In the genomic region with DNA sequence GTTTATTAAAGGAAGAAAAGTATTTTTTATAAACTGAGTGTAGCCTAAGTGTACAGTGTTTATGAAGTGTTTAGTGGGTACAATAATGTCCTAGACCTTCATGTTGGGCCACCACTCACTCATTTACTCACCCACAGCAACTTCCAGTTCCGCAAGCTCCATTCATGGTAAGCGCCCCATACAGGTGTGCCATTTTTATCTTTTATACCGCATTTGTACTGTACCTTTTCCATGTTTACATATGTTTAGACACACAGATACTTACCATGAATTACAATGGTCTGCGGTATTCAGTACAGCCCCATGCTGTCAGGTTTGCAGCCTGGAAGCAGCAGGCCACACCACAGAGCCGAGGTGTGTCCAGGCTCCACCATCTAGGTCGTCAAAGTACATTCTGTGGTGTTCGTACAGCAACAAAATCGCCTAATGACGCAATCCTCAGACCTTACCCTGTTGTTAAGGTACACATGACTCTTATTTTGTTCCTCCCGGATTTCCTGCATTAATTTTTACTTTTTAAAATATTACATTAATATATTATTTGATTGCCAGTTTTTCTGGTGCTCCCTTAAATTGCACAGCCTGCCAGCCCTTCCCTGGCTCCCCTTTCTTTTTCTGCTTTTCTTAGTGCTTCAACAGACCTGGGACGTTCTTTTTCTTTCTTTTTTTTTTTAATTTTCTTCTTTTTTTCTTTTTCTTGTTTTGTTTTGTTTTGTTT, we compare ENCODE assay signal across 6 cellular contexts. TPM values are rescaled to one million over a fixed set of nuclear protein-coding genes. Genes with fewer than 3 reads are reported as not detected.
DNase-seq lines count a peak whose midpoint lies in the region; ATAC-seq, FAIRE-seq and TF ChIP-seq lines count a peak whose summit lies in the region.

No MANE protein-coding gene starts in this region.

- no peaks in the 10 kb centered on the region for H3K9me3 Mint-ChIP-seq in astrocyte (ENCODE audit: unreplicated experiment)

- H3K79me2 ChIP-seq in Karpas-422 (ENCODE audit: low read length) (peaks cover 45% of the 10 kb centered on the region), astrocyte (ENCODE audit: insufficient read depth, low read length) (peaks cover 33% of the 10 kb centered on the region)

- peaks cover under 1% of the 10 kb centered on the region for H3K36me3 Mint-ChIP-seq in astrocyte (ENCODE audit: low read depth, unreplicated experiment)

- H3K9me3 ChIP-seq in Karpas-422 (ENCODE audit: low read length) = no peaks in the 10 kb centered on the region
- H3K9me3 ChIP-seq in astrocyte (ENCODE audit: insufficient read depth, low read depth, low read length) = no peaks in the 10 kb centered on the region
- no peaks in the 10 kb centered on the region for H3K9me3 ChIP-seq in muscle layer of duodenum (ENCODE audit: control insufficient read depth in 1 of 2, low read length in 2 of 2)

- ATAC-seq in HG03565 (IDR thresholded peaks at IDR 0.05; ENCODE audit: unreplicated experiment) = no peak

- H4K20me1 ChIP-seq in Karpas-422 (ENCODE audit: insufficient read depth, low read depth, low read length) (no peaks in the 10 kb centered on the region), astrocyte (ENCODE audit: insufficient read depth, low read length) (peaks cover 6% of the 10 kb centered on the region)

- H3K4me3 Mint-ChIP-seq in astrocyte (ENCODE audit: unreplicated experiment) = peak overlapping the region; percentile 99

- H3K4me1 ChIP-seq in Karpas-422 (ENCODE audit: low read length) (peaks cover 22% of the 10 kb centered on the region), astrocyte (ENCODE audit: insufficient read depth, low read length) (peaks cover 15% of the 10 kb centered on the region), muscle layer of duodenum (ENCODE audit: control insufficient read depth in 1 of 2, insufficient read depth in 2 of 2, low read length in 2 of 2) (peaks cover 6 to 21% of the 10 kb centered on the region in 2 donors)

- DNase-seq in AML-193 (lab: John Stamatoyannopoulos, UW) (peak; percentile 17 to 18), Karpas-422 (peak; percentile 61), astrocyte (ENCODE audit: low read depth) (no peak), retina (no peak)

- peak overlapping the region; percentile 99 for H3K27ac Mint-ChIP-seq in astrocyte (ENCODE audit: unreplicated experiment)

- peak overlapping the region; percentile 72 for H3K9ac ChIP-seq in Karpas-422 (ENCODE audit: low read length)
- H3K9ac ChIP-seq in astrocyte (ENCODE audit: low read length) = peak overlapping the region; percentile 95

- peak overlapping the region; percentile 71 for H3K4me3 ChIP-seq in Karpas-422 (ENCODE audit: low read length)
- H3K4me3 ChIP-seq in astrocyte (ENCODE audit: insufficient read depth, low read depth, low read length) = peak overlapping the region; percentile 96
- H3K4me3 ChIP-seq in muscle layer of duodenum (ENCODE audit: low read depth in 1 of 2, low read length in 2 of 2) = peak overlapping the region; percentile 81 to 91

- no peak for FAIRE-seq in astrocyte (lab: Jason Lieb, UNC)

- H3K4me1 Mint-ChIP-seq in astrocyte (ENCODE audit: low read depth, unreplicated experiment) = peaks cover 8% of the 10 kb centered on the region

- H3K4me2 ChIP-seq in Karpas-422 (ENCODE audit: low read depth, low read length, poor library complexity, severe bottlenecking) = peak overlapping the region; percentile 88
- peak overlapping the region; percentile 88 for H3K4me2 ChIP-seq in astrocyte (ENCODE audit: low read length)

- H3K27me3 ChIP-seq in Karpas-422 (ENCODE audit: low read length) (no peaks in the 10 kb centered on the region), astrocyte (ENCODE audit: insufficient read depth, low read length) (no peaks in the 10 kb centered on the region), muscle layer of duodenum (ENCODE audit: low read depth, low read length) (no peaks in the 10 kb centered on the region)

- H3K27ac ChIP-seq in Karpas-422 (ENCODE audit: low read length) (peak overlapping the region; percentile 79), astrocyte (ENCODE audit: low read depth, low read length) (peak overlapping the region; percentile 92), muscle layer of duodenum (ENCODE audit: low read length) (peak overlapping the region; percentile 93)

- H3K36me3 ChIP-seq in Karpas-422 (ENCODE audit: insufficient read depth, low read length) (peaks cover 31% of the 10 kb centered on the region), astrocyte (ENCODE audit: insufficient read depth, low read length) (peaks cover 11% of the 10 kb centered on the region), muscle layer of duodenum (ENCODE audit: control insufficient read depth in 1 of 2, insufficient read depth in 2 of 2, low read length in 2 of 2) (peaks cover 12 to 16% of the 10 kb centered on the region in 2 donors)

- no peaks in the 10 kb centered on the region for H3K9me2 ChIP-seq in Karpas-422 (replicated peaks; ENCODE audit: insufficient read depth, low read length)

- no peak for TF ChIP-seq CTCF in astrocyte (IDR thresholded peaks at IDR 0.05; ENCODE audit: insufficient read depth, low read depth, low read length)

- no peaks in the 10 kb centered on the region for H3K27me3 Mint-ChIP-seq in astrocyte (ENCODE audit: low read depth, unreplicated experiment)

- H2AFZ ChIP-seq in Karpas-422 (ENCODE audit: low read length) (peak overlapping the region; percentile 95), astrocyte (ENCODE audit: low read depth, low read length) (peak overlapping the region; percentile 84)

RNA-seq across cellular contexts. Expression of a gene that starts 0.9 kb away (rescaled TPM):
- total RNA-seq in Karpas-422 (2014; rRNA removed; shearing (Covaris generic); ENCODE audit: low replicate concordance) = 176 and 231 TPM in 2 replicates
- total RNA-seq in astrocyte = 138 and 146 TPM in 2 replicates

RNA-seq across cellular contexts. Expression of a gene that starts 26.6 kb away (rescaled TPM):
- 0.94 and 1.0 TPM in 2 replicates for total RNA-seq in Karpas-422 (2014; rRNA removed; shearing (Covaris generic); ENCODE audit: low replicate concordance)
- 1.00 and 1.2 TPM in 2 replicates for total RNA-seq in astrocyte

RNA-seq across cellular contexts. Expression of a gene that starts 29.1 kb away (rescaled TPM):
- 0.04 TPM in 1 of 2 replicates, not detected in the other for total RNA-seq in Karpas-422 (2014; rRNA removed; shearing (Covaris generic); ENCODE audit: low replicate concordance)
- total RNA-seq in astrocyte = not detected in 2 replicates

RNA-seq across cellular contexts. Expression of a gene that starts 35.3 kb away (rescaled TPM):
- total RNA-seq in Karpas-422 (2014; rRNA removed; shearing (Covaris generic); ENCODE audit: low replicate concordance) = 16.2 and 17.9 TPM in 2 replicates
- 9.8 and 10.5 TPM in 2 replicates for total RNA-seq in astrocyte

RNA-seq across cellular contexts. Expression of a gene that starts 39.2 kb away (rescaled TPM):
- total RNA-seq in Karpas-422 (2014; rRNA removed; shearing (Covaris generic); ENCODE audit: low replicate concordance) = 0.43 and 1.3 TPM in 2 replicates
- 1.1 and 1.2 TPM in 2 replicates for total RNA-seq in astrocyte

Comparison
In these comparisons a context has a peak if more than half of its experiments do, and no peak if none do; other contexts are left out.
1. DNase-seq: peak in AML-193 (2 of 2) and Karpas-422 (single experiment); none in astrocyte (single experiment) and retina (single experiment).
2. Peak in every context shown above with its lines, with median percentiles within 50 percentile points of each other: H3K27ac ChIP-seq and H3K4me3 ChIP-seq.